In the genomic region with DNA sequence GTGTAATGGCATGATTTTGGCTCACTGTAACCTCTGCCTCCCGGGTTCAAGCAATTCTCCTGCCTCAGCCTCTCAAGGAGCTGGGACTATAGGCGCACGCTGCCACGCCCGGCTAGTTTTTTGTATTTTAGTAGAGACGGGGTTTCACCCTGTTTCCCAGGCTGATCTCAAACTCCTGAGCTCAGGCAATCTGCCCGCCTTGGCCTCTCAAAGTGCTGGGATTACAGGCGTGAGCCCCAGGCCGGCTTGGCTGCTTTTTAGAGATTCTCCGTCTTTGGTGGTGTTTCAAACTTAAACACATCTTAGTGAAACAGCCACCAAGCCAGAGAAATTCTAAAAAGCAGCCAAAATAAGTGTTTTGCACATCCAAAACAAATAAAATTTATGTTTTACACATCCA, we compare ENCODE assay signal across 6 cellular contexts. TPM values are rescaled to one million over a fixed set of nuclear protein-coding genes. Genes with fewer than 3 reads are reported as not detected.
DNase-seq lines count a peak whose midpoint lies in the region; ATAC-seq, FAIRE-seq and TF ChIP-seq lines count a peak whose summit lies in the region.
"Not testable (repeated sequence)": the region's sequence is repeated elsewhere in the genome, so short reads cannot be mapped to it uniquely, and the experiment has no call there.

No MANE protein-coding gene starts in this region.

- in situ Hi-C loops in K562 (cut with MboI), result not testable (repeated sequence)

- not testable (repeated sequence) for H2AFZ ChIP-seq in OCI-LY7 (ENCODE audit: low read length); K562 (ENCODE audit: low read depth, low read length); endothelial cell of umbilical vein (ENCODE audit: low read depth, low read length)

- POLR2A ChIA-PET in Caco-2 (lab: Charles Lee); OCI-LY7 (lab: Charles Lee); endothelial cell of umbilical vein (lab: Charles Lee): not testable (repeated sequence)
- POLR2A ChIA-PET in K562 (lab: Yijun Ruan, JAX), result interaction anchor here (0.6 to 1.2 kb wide), 3 partner anchors 12 to 1449 kb away, joined by 3 to 4 read pairs (median 3); no protein-coding TSS in a partner anchor

- H3K4me3 Mint-ChIP-seq in Caco-2 (ENCODE audit: unreplicated experiment), result not testable (repeated sequence)

- not testable (repeated sequence) for H3K79me2 ChIP-seq in OCI-LY7 (ENCODE audit: insufficient read depth, low read depth, low read length); K562 (ENCODE audit: control insufficient read depth, insufficient read depth, low read length); endothelial cell of umbilical vein (ENCODE audit: control insufficient read depth, insufficient read depth, low read length)

- CTCF ChIA-PET in Caco-2 (lab: Charles Lee); OCI-LY7 (lab: Charles Lee; ENCODE audit: unreplicated experiment); K562 (lab: Yijun Ruan, JAX; ENCODE audit: low intra/inter-chr PET ratio); endothelial cell of umbilical vein (lab: Charles Lee): not testable (repeated sequence)

- H3K4me1 Mint-ChIP-seq in Caco-2 (ENCODE audit: low read depth, unreplicated experiment), result not testable (repeated sequence)

- not testable (repeated sequence) for H3K4me3 ChIP-seq in Caco-2 (ENCODE audit: low read depth, low read length); OCI-LY7 (ENCODE audit: low read depth, low read length, poor library complexity, severe bottlenecking); K562; endothelial cell of umbilical vein (replicated peaks in 1 of 3; ENCODE audit: insufficient read depth in 1 of 3, low read depth in 1 of 3, low read length in 3 of 3)

- H3K36me3 Mint-ChIP-seq in Caco-2 (ENCODE audit: insufficient read depth, unreplicated experiment), result peaks cover 36% of the 10 kb centered on the region

- not testable (repeated sequence) for H3K36me3 ChIP-seq in Caco-2 (ENCODE audit: control insufficient read depth, insufficient read depth, low read length); endothelial cell of umbilical vein (ENCODE audit: control insufficient read depth in 2 of 2, extremely low read depth in 1 of 2, insufficient read depth in 2 of 2, low read length in 2 of 2)
- H3K36me3 ChIP-seq in OCI-LY7 (ENCODE audit: insufficient read depth, low read length) (peaks cover 55% of the 10 kb centered on the region), K562 (ENCODE audit: control insufficient read depth, insufficient read depth, low read length) (peaks cover 48% of the 10 kb centered on the region; the same call in 2 of the 3 replicates)

- BruUV-seq in Caco-2 (replicated peaks; lab: Mats Ljungman, UMichigan), result TSS peak; percentile 40
- TSS peak; percentile 56 for BruUV-seq in OCI-LY7 (replicated peaks; lab: Mats Ljungman, UMichigan)
- BruUV-seq in K562 (replicated peaks; lab: Mats Ljungman, UMichigan), result TSS peak; percentile 41
- TSS peak; percentile 11 for BruUV-seq in endothelial cell of umbilical vein (replicated peaks; lab: Mats Ljungman, UMichigan)

- not testable (repeated sequence) for H4K20me1 ChIP-seq in OCI-LY7 (ENCODE audit: insufficient read depth, low read length); K562 (replicated peaks; ENCODE audit: control insufficient read depth, insufficient read depth, low read length); endothelial cell of umbilical vein (replicated peaks; ENCODE audit: control insufficient read depth, extremely low read depth, insufficient read depth, low read length)

- not testable (repeated sequence) for H3K9me3 ChIP-seq in Caco-2; OCI-LY7 (ENCODE audit: low read length); K562 (replicated peaks; ENCODE audit: control insufficient read depth, insufficient read depth, low read depth, low read length); endothelial cell of umbilical vein (replicated peaks; ENCODE audit: control insufficient read depth, insufficient read depth, low read length)

- not testable (repeated sequence) for H3K4me2 ChIP-seq in OCI-LY7 (ENCODE audit: low read length); K562 (ENCODE audit: insufficient read depth, low read length); endothelial cell of umbilical vein (ENCODE audit: insufficient read depth, low read length)

- H3K9me1 ChIP-seq in K562 (ENCODE audit: control insufficient read depth, insufficient read depth, low read length); endothelial cell of umbilical vein (replicated peaks; ENCODE audit: control insufficient read depth, extremely low read depth, insufficient read depth, low read length): not testable (repeated sequence)

- not testable (repeated sequence) for H3K9me3 Mint-ChIP-seq in Caco-2 (ENCODE audit: unreplicated experiment)

- 92% methylated on average over 10 of the region's 10 CpGs for WGBS in K562 (ENCODE audit: insufficient coverage, low coverage, missing lambda C conversion rate)

- H3K27ac ChIP-seq in OCI-LY7 (ENCODE audit: low read depth, low read length, poor library complexity, severe bottlenecking); K562 (ENCODE audit: extremely low read depth, low read depth, low read length); endothelial cell of umbilical vein (ENCODE audit: insufficient read depth, low read depth, low read length): not testable (repeated sequence)
- peak overlapping the region; percentile 96 for H3K27ac ChIP-seq in VCaP

- H3K9ac ChIP-seq in K562 (ENCODE audit: insufficient read depth in 1 of 2, low read depth in 2 of 2, low read length in 2 of 2); endothelial cell of umbilical vein (replicated peaks; ENCODE audit: extremely low read depth, insufficient read depth, low read length): not testable (repeated sequence)

- not testable (repeated sequence) for H3K4me1 ChIP-seq in Caco-2; OCI-LY7 (ENCODE audit: insufficient read depth, low read length, poor library complexity, severe bottlenecking); K562 (replicated peaks in 1 of 2; ENCODE audit: control insufficient read depth in 2 of 2, insufficient read depth in 2 of 2, low read length in 2 of 2); endothelial cell of umbilical vein (ENCODE audit: control insufficient read depth, extremely low read depth, insufficient read depth, low read length)

- not testable (repeated sequence) for TF ChIP-seq RAD21 in K562 (CRISPR knock-in tag; conservative IDR thresholded peaks at IDR 0.05 in 1 of 2, IDR thresholded peaks at IDR 0.05 in 1 of 2)

- TF ChIP-seq CTCF in Caco-2 (IDR thresholded peaks at IDR 0.05; ENCODE audit: insufficient read depth in 1 of 2, low read depth in 1 of 2, low read length in 1 of 2, severe bottlenecking in 1 of 2, unreplicated experiment in 1 of 2); OCI-LY7 (conservative IDR thresholded peaks at IDR 0.05; ENCODE audit: low read length); VCaP (conservative IDR thresholded peaks at IDR 0.05); K562 (IDR thresholded peaks at IDR 0.05 in 2 of 3, conservative IDR thresholded peaks at IDR 0.05 in 1 of 3; ENCODE audit: insufficient read depth in 2 of 3, low read depth in 1 of 3, low read length in 3 of 3); endothelial cell of umbilical vein (IDR thresholded peaks at IDR 0.05; ENCODE audit: extremely low read depth in 1 of 2, insufficient read depth in 1 of 2, low read depth in 1 of 2, low read length in 2 of 2): not testable (repeated sequence)

- not testable (repeated sequence) for DNase-seq in Caco-2; OCI-LY7 (ENCODE audit: low spot score); K562 (ENCODE audit: extremely low read depth in 1 of 4, low spot score in 3 of 4); endothelial cell of umbilical vein (ENCODE audit: low read depth, low spot score); sciatic nerve (ENCODE audit: low spot score)

- TF ChIP-seq POLR2A in K562 (conservative IDR thresholded peaks at IDR 0.05); endothelial cell of umbilical vein (IDR thresholded peaks at IDR 0.05; ENCODE audit: low read depth, low read length): not testable (repeated sequence)

- not testable (repeated sequence) for ATAC-seq in K562
- ATAC-seq in sciatic nerve, result peak; percentile 55

- dilution Hi-C loops in endothelial cell of umbilical vein (cut with MboI; ENCODE audit: extremely low pct_ligation_motif_present, low sequenced_read_pairs), result not testable (repeated sequence)

- TF ChIP-seq EP300 in K562 (IDR thresholded peaks at IDR 0.05; ENCODE audit: low read length), result not testable (repeated sequence)

- intact Hi-C loops in Caco-2 (cut with micrococcal nuclease; ENCODE audit: unreplicated experiment); OCI-LY7 (cut with micrococcal nuclease; ENCODE audit: unreplicated experiment); K562 (cut with micrococcal nuclease); endothelial cell of umbilical vein (cut with micrococcal nuclease); sciatic nerve (cut with DNase I): not testable (repeated sequence)

- not testable (repeated sequence) for H3K27me3 ChIP-seq in Caco-2 (replicated peaks; ENCODE audit: control insufficient read depth, insufficient read depth, low read length); K562 (ENCODE audit: control insufficient read depth in 2 of 2, insufficient read depth in 2 of 2, low read length in 2 of 2); endothelial cell of umbilical vein (ENCODE audit: control insufficient read depth in 2 of 2, insufficient read depth in 2 of 2, low read length in 2 of 2)

- peak; percentile 23 for FAIRE-seq in K562 (lab: Jason Lieb, UNC)
- not testable (repeated sequence) for FAIRE-seq in endothelial cell of umbilical vein (lab: Jason Lieb, UNC)

- H3K27ac Mint-ChIP-seq in Caco-2 (ENCODE audit: unreplicated experiment), result not testable (repeated sequence)

- not testable (repeated sequence) for H3K27me3 Mint-ChIP-seq in Caco-2 (ENCODE audit: insufficient read depth, unreplicated experiment)

- not testable (repeated sequence) for H3K9me2 ChIP-seq in OCI-LY7 (ENCODE audit: insufficient read depth, low read length)

RNA-seq across cellular contexts. Expression of gene BCL2L13, which starts 18.3 kb away (rescaled TPM):
- total RNA-seq in Caco-2 (2022) (33.7 and 34.3 TPM in 2 replicates), OCI-LY7 (2022) (38.3 and 41.3 TPM in 2 replicates), K562 (2014; rRNA removed) (42.8 and 53.2 TPM in 2 replicates), K562 (2014; rRNA removed; fragmentation: Illumina TruSeq; extraction: Trizol) (56.5 and 61.9 TPM in 2 replicates), K562 (2015; rRNA removed; fragmentation: Illumina TruSeq; extraction: Trizol) (41.9 and 46.0 TPM in 2 replicates), K562 (2021) (56.8 and 58.4 TPM in 2 replicates), endothelial cell of umbilical vein (36.2 TPM in 2 replicates), sciatic nerve (39.9 TPM)
- total RNA-seq in OCI-LY7 (2014; rRNA removed; shearing (Covaris generic)), result 21.7 and 25.2 TPM in 2 replicates
- total RNA-seq in K562 (2011; cell fraction: chromatin; rRNA removed; ENCODE audit: low replicate concordance), result 41.1 and 59.5 TPM in 2 replicates
- 31.4 and 35.0 TPM in 2 replicates for total RNA-seq in K562 (2011; cell fraction: nucleolus; rRNA removed)
- total RNA-seq in K562 (2011; cell fraction: nucleoplasm; rRNA removed), result 49.1 and 68.7 TPM in 2 replicates
- polyA plus RNA-seq in K562 (2011; rRNA removed) (61.3 and 63.4 TPM in 2 replicates), K562 (2014; fragmentation: Illumina TruSeq; extraction: Trizol) (57.3 and 59.6 TPM in 2 replicates), K562 (2014; fragmentation: Nextera tagmentation; extraction: Ambion mirVana) (10 to 100 TPM; 43.6 to 60.8 TPM), K562 (2014; rRNA removed) (41.5 and 42.4 TPM in 2 replicates), endothelial cell of umbilical vein (23.9 and 28.1 TPM in 2 replicates)
- 40.5 and 52.1 TPM in 2 replicates for polyA plus RNA-seq in K562 (2011; cell fraction: cytosol; rRNA removed)
- polyA plus RNA-seq in K562 (2011; cell fraction: nucleus; rRNA removed), result 26.2 and 29.4 TPM in 2 replicates
- polyA plus RNA-seq in K562 (2012), result 38.9 and 63.2 TPM in 2 replicates
- polyA minus RNA-seq in K562 (2011; rRNA and poly(A)+ RNA removed), result 75.9 and 78.7 TPM in 2 replicates
- 35.5 and 39.9 TPM in 2 replicates for polyA minus RNA-seq in K562 (2011; cell fraction: cytosol; rRNA and poly(A)+ RNA removed)
- 14.1 and 22.7 TPM in 2 replicates for polyA minus RNA-seq in K562 (2011; cell fraction: nucleus; rRNA and poly(A)+ RNA removed)
- 36.8 and 39.0 TPM in 2 replicates for polyA plus RNA-seq in endothelial cell of umbilical vein (2011; cell fraction: cytosol; rRNA removed)
- 26.0 and 27.1 TPM in 2 replicates for polyA plus RNA-seq in endothelial cell of umbilical vein (2011; cell fraction: nucleus; rRNA removed)
- polyA plus RNA-seq in endothelial cell of umbilical vein (2012), result 44.9 and 48.0 TPM in 2 replicates
- polyA minus RNA-seq in endothelial cell of umbilical vein, result 45.3 and 59.1 TPM in 2 replicates
- polyA minus RNA-seq in endothelial cell of umbilical vein (2011; cell fraction: cytosol; rRNA and poly(A)+ RNA removed), result 19.6 TPM
- 13.9 and 18.7 TPM in 2 replicates for polyA minus RNA-seq in endothelial cell of umbilical vein (2011; cell fraction: nucleus; rRNA and poly(A)+ RNA removed)

RNA-seq across cellular contexts. Expression of gene ATP6V1E1, which starts 28.3 kb away (rescaled TPM):
- total RNA-seq in Caco-2 (2022) (139 and 147 TPM in 2 replicates), OCI-LY7 (2022) (100 and 108 TPM in 2 replicates), K562 (2014; rRNA removed) (127 and 151 TPM in 2 replicates), K562 (2014; rRNA removed; fragmentation: Illumina TruSeq; extraction: Trizol) (157 and 175 TPM in 2 replicates), K562 (2015; rRNA removed; fragmentation: Illumina TruSeq; extraction: Trizol) (175 and 184 TPM in 2 replicates), K562 (2021) (122 and 129 TPM in 2 replicates), endothelial cell of umbilical vein (113 and 118 TPM in 2 replicates), sciatic nerve (102 TPM)
- total RNA-seq in OCI-LY7 (2014; rRNA removed; shearing (Covaris generic)), result 82.2 and 86.5 TPM in 2 replicates
- 63.6 and 104 TPM in 2 replicates for total RNA-seq in K562 (2011; cell fraction: chromatin; rRNA removed; ENCODE audit: low replicate concordance)
- total RNA-seq in K562 (2011; cell fraction: nucleolus; rRNA removed), result 48.9 and 50.5 TPM in 2 replicates
- total RNA-seq in K562 (2011; cell fraction: nucleoplasm; rRNA removed), result 69.7 and 91.1 TPM in 2 replicates
- polyA plus RNA-seq in K562 (2011; rRNA removed) (187 and 192 TPM in 2 replicates), K562 (2014; fragmentation: Illumina TruSeq; extraction: Trizol) (197 and 230 TPM in 2 replicates), K562 (2014; fragmentation: Nextera tagmentation; extraction: Ambion mirVana) (100 to 1,000 TPM; 179 to 249 TPM), K562 (2014; rRNA removed) (173 and 185 TPM in 2 replicates), endothelial cell of umbilical vein (95.2 and 95.9 TPM in 2 replicates)
- 87.5 and 145 TPM in 2 replicates for polyA plus RNA-seq in K562 (2011; cell fraction: cytosol; rRNA removed)
- 40.7 and 68.0 TPM in 2 replicates for polyA plus RNA-seq in K562 (2011; cell fraction: nucleus; rRNA removed)
- polyA plus RNA-seq in K562 (2012), result 166 and 250 TPM in 2 replicates
- polyA minus RNA-seq in K562 (2011; rRNA and poly(A)+ RNA removed), result 147 and 159 TPM in 2 replicates
- 37.2 and 57.5 TPM in 2 replicates for polyA minus RNA-seq in K562 (2011; cell fraction: cytosol; rRNA and poly(A)+ RNA removed)
- 17.5 and 40.5 TPM in 2 replicates for polyA minus RNA-seq in K562 (2011; cell fraction: nucleus; rRNA and poly(A)+ RNA removed)
- polyA plus RNA-seq in endothelial cell of umbilical vein (2011; cell fraction: cytosol; rRNA removed), result 93.1 and 96.2 TPM in 2 replicates
- 46.9 and 54.4 TPM in 2 replicates for polyA plus RNA-seq in endothelial cell of umbilical vein (2011; cell fraction: nucleus; rRNA removed)
- 127 and 139 TPM in 2 replicates for polyA plus RNA-seq in endothelial cell of umbilical vein (2012)
- 92.8 and 96.6 TPM in 2 replicates for polyA minus RNA-seq in endothelial cell of umbilical vein
- polyA minus RNA-seq in endothelial cell of umbilical vein (2011; cell fraction: cytosol; rRNA and poly(A)+ RNA removed), result 38.7 TPM
- 25.4 and 34.2 TPM in 2 replicates for polyA minus RNA-seq in endothelial cell of umbilical vein (2011; cell fraction: nucleus; rRNA and poly(A)+ RNA removed)
